In the genomic region with DNA sequence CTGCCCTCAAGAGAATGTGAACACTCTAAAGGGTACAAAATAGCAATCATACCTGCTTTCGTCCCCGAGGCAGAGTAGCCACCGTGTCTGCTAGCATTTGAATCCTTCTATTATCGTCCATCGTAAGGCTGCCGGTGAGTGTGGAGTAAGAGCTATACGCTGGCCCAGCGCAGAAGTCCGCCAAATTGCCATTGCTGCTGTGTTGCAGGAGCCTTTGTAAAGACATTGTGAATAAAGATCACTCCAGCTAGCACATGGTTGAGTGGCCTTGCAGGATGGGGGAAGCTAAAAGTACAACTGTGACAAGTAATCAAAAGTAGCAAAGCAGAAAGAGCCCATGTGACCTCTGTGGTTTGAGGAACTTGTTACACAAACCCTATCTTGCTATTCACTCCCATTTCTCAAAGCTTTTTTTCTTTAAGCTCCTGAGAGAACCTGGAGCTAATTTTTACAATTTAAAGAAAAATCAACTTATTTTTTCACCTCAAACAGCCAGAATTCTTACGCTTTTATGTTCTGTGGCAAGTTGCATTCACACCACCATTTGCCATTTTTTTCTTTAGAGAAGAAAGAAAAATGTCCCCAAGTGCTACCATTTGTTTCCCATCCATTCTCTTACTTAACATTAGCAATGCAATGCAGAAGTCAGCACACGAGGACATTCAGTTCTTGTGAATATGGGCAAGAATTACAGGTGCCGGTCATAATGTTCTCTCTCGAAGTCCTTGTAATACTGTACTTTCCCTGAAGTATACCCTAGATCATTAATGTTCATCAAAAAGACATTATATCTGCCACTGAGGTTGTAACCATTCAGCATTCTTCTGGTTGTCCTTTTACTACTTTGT, we compare ENCODE assay signal across 8 cellular contexts. TPM values are rescaled to one million over a fixed set of nuclear protein-coding genes. Genes with fewer than 3 reads are reported as not detected.
DNase-seq lines count a peak whose midpoint lies in the region; ATAC-seq and TF ChIP-seq lines count a peak whose summit lies in the region.

A gene (minus strand): TSS at position 295 of the 848 bp plus-strand sequence. CDS start 69 bp downstream, at position 226.

- no peak within 1 kb of the TSS for H3K9ac ChIP-seq in H9 (ENCODE audit: extremely low read depth, insufficient read length, low read length)

- no peaks in the 10 kb centered on the region for H4K20me1 ChIP-seq in H9 (ENCODE audit: control insufficient read depth, insufficient read depth, insufficient read length)

- H3K56ac ChIP-seq in H9 (ENCODE audit: insufficient read length, low read depth, low read length) = no peak within 1 kb of the TSS

- no peaks in the 10 kb centered on the region for H3K9me3 Mint-ChIP-seq in H9

- H3K9me3 ChIP-seq in T-helper 17 cell (ENCODE audit: control insufficient read depth, low read length, poor library complexity, severe bottlenecking) (peaks cover 3% of the 10 kb centered on the region), H9 (ENCODE audit: control insufficient read depth, low read depth, low read length) (no peaks in the 10 kb centered on the region)

- no peak within 1 kb of the TSS for H3K18ac ChIP-seq in H9 (ENCODE audit: insufficient read length, low read depth, low read length)

- H3K79me1 ChIP-seq in H9 (ENCODE audit: insufficient read depth, low read depth, low read length, poor library complexity, severe bottlenecking) = no peaks in the 10 kb centered on the region

- H3K36me3 Mint-ChIP-seq in T-helper 17 cell (ENCODE audit: low read depth) = peaks cover 30% of the 10 kb centered on the region
- H3K36me3 Mint-ChIP-seq in H9 (ENCODE audit: insufficient read depth in 1 of 3, low read depth in 3 of 3) = no peaks in the 10 kb centered on the region

- H3K14ac ChIP-seq in H9 (ENCODE audit: insufficient read depth, low read length) = no peak within 1 kb of the TSS

- no peak within 1 kb of the TSS for H2AFZ ChIP-seq in H9 (ENCODE audit: low read length)

- H3K27me3 Mint-ChIP-seq in T-helper 17 cell = no peaks in the 10 kb centered on the region
- no peaks in the 10 kb centered on the region for H3K27me3 Mint-ChIP-seq in H9 (ENCODE audit: low read depth)

- no peak within 1 kb of the TSS for H2BK12ac ChIP-seq in H9 (ENCODE audit: insufficient read length, low read depth, low read length)

- TF ChIP-seq CTCF in H9 (conservative IDR thresholded peaks at IDR 0.05) = no peak

- H3T11ph ChIP-seq in H9 (ENCODE audit: low read length) = no peak within 1 kb of the TSS

- no peaks in the 10 kb centered on the region for H3K27me3 ChIP-seq in H9 (ENCODE audit: insufficient read depth, low read length)

- no peak within 1 kb of the TSS for H2AK5ac ChIP-seq in H9 (ENCODE audit: insufficient read length, low read length)

- no CpG with 5 or more reads among the region's 13 CpGs for WGBS in H9 (ENCODE audit: extremely low coverage, insufficient read length, low lambda C conversion rate)

- H3K4me3 Mint-ChIP-seq in T-helper 17 cell (peak within 1 kb of the TSS; percentile 99), H9 (no peak within 1 kb of the TSS)

- H4K91ac ChIP-seq in H9 (ENCODE audit: insufficient read length, low read depth, low read length) = no peak within 1 kb of the TSS

- ATAC-seq in GM19324 (IDR thresholded peaks at IDR 0.05; ENCODE audit: low FRiP score, unreplicated experiment) (peak; percentile 45), HG03103 (IDR thresholded peaks at IDR 0.05; ENCODE audit: low read depth, unreplicated experiment) (peak; percentile 42), T-helper 17 cell (peak; percentile 63)

- H2BK5ac ChIP-seq in H9 (ENCODE audit: insufficient read length, low read length) = no peak within 1 kb of the TSS

- H2BK120ac ChIP-seq in H9 (ENCODE audit: low read depth, low read length, poor library complexity, severe bottlenecking) = no peak within 1 kb of the TSS

- no peak within 1 kb of the TSS for H4K8ac ChIP-seq in H9 (replicated peaks; ENCODE audit: insufficient read length, low read depth, low read length)

- no peak within 1 kb of the TSS for H2BK20ac ChIP-seq in H9 (ENCODE audit: low read depth, low read length, poor library complexity, severe bottlenecking)

- no peak within 1 kb of the TSS for H4K5ac ChIP-seq in H9 (ENCODE audit: insufficient read length, low read depth, low read length)

- peak in 1 of 3 donors; percentile 22 for DNase-seq in T-helper 17 cell
- peak; percentile 24 for DNase-seq in effector CD8-positive, alpha-beta T cell (lab: John Stamatoyannopoulos, UW)
- peak; percentile 30 for DNase-seq in retina
- no peak for DNase-seq in H9
- DNase-seq in foreskin melanocyte = no peak
- no peak for DNase-seq in OCI-M2 (lab: John Stamatoyannopoulos, UW; ENCODE audit: unreplicated experiment)

- H3K79me2 ChIP-seq in H9 (ENCODE audit: insufficient read depth, low read length) = no peaks in the 10 kb centered on the region

- no peaks in the 10 kb centered on the region for H3K23me2 ChIP-seq in H9 (ENCODE audit: insufficient read length, low read depth, low read length, poor library complexity, severe bottlenecking)

- no peak within 1 kb of the TSS for H3K27ac ChIP-seq in H9 (ENCODE audit: insufficient read length, low read depth, low read length)

- H3K4me1 Mint-ChIP-seq in T-helper 17 cell (peaks cover 54% of the 10 kb centered on the region), H9 (no peaks in the 10 kb centered on the region)

- H3K4me2 ChIP-seq in H9 (ENCODE audit: insufficient read depth, insufficient read length, low read length) = no peak within 1 kb of the TSS

- no peak within 1 kb of the TSS for H3K4ac ChIP-seq in H9 (ENCODE audit: low read depth, low read length)

- no peak within 1 kb of the TSS for H3K23ac ChIP-seq in H9 (ENCODE audit: insufficient read length, low read depth, low read length)

- H3K4me1 ChIP-seq in H9 (ENCODE audit: insufficient read depth, low read length) = no peaks in the 10 kb centered on the region

- H2BK15ac ChIP-seq in H9 (ENCODE audit: low read depth, low read length) = no peak within 1 kb of the TSS

- peak within 1 kb of the TSS; percentile 100 for H3K27ac Mint-ChIP-seq in T-helper 17 cell
- peak within 1 kb of the TSS in 1 of 3 experiments; percentile 2; a peak in 2 of 7 replicates for H3K27ac Mint-ChIP-seq in H9

RNA-seq across cellular contexts. Expression of the gene that starts here (rescaled TPM):
- total RNA-seq in T-helper 17 cell (100 to 1,000 TPM; 286 to 294 TPM), H9 (2021) (0.09 and 0.28 TPM in 2 replicates)

Comparison
In these comparisons a context has a peak if more than half of its experiments do, and no peak if none do; other contexts are left out.
1. RNA of the gene that starts here (total RNA-seq): 286 to 294 TPM in T-helper 17 cell; 0.09 to 0.28 TPM in H9; every median in the first group is over 100 times any median in the second.
2. DNase-seq: peak in effector CD8-positive, alpha-beta T cell (single experiment) and retina (single experiment); none in H9 (single experiment), foreskin melanocyte (single experiment) and OCI-M2 (single experiment).
3. Peak in every context shown above with its lines, with median percentiles within 50 percentile points of each other: ATAC-seq.